17 cellular contexts compared by ENCODE assay signal in genomic region chr6:14252271-14252850, GRCh38.
"Had no signal": no experiment of that assay in that cellular context is flagged by ENCODE, and none has a peak within 500 bp of the region (broad histone marks: within the 10 kb centered on the region; RNA-seq: fewer than 3 reads in every experiment).

No MANE protein-coding gene starts in this region.

- H3K9me3 Mint-ChIP-seq: activated CD8-positive, alpha-beta T cell treated with anti-CD3 and anti-CD28 coated beads for 36 hours; activated T-helper 17 cell treated with anti-CD3 and anti-CD28 coated beads, Interleukin-2, amount 50 U/mL, for 72 hours; naive thymus-derived CD8-positive, alpha-beta T cell; WTC11 had no signal

- H3K36me3 ChIP-seq: gastroesophageal sphincter, heart left ventricle, thyroid gland had no signal

- ATAC-seq: activated CD8-positive, alpha-beta T cell treated with anti-CD3 and anti-CD28 coated beads for 36 hours; activated T-helper 17 cell treated with anti-CD3 and anti-CD28 coated beads, Interleukin-2, amount 50 U/mL, for 72 hours; gastroesophageal sphincter; heart left ventricle; naive thymus-derived CD8-positive, alpha-beta T cell; WTC11 had no signal

- H3K27ac Mint-ChIP-seq: activated CD8-positive, alpha-beta T cell treated with anti-CD3 and anti-CD28 coated beads for 36 hours; activated T-helper 17 cell treated with anti-CD3 and anti-CD28 coated beads, Interleukin-2, amount 50 U/mL, for 72 hours; brain; naive thymus-derived CD8-positive, alpha-beta T cell; progenitor cell of endocrine pancreas; WTC11 had no signal

- H3K4me3 ChIP-seq: gastroesophageal sphincter, heart left ventricle, thyroid gland had no signal

- H3K27me3 ChIP-seq: gastroesophageal sphincter, heart left ventricle, thyroid gland had no signal

- H3K27ac ChIP-seq: gastroesophageal sphincter, heart left ventricle, thyroid gland had no signal

- H3K9me3 ChIP-seq: gastroesophageal sphincter, heart left ventricle, thyroid gland had no signal

- H3K4me1 ChIP-seq: gastroesophageal sphincter, heart left ventricle, thyroid gland had no signal

- H3K36me3 Mint-ChIP-seq: brain; naive thymus-derived CD8-positive, alpha-beta T cell; WTC11 had no signal

- H3K4me1 Mint-ChIP-seq: activated T-helper 17 cell treated with anti-CD3 and anti-CD28 coated beads, Interleukin-2, amount 50 U/mL, for 72 hours; brain had no signal

- H3K4me3 Mint-ChIP-seq: activated CD8-positive, alpha-beta T cell treated with anti-CD3 and anti-CD28 coated beads for 36 hours; activated T-helper 17 cell treated with anti-CD3 and anti-CD28 coated beads, Interleukin-2, amount 50 U/mL, for 72 hours; brain; naive thymus-derived CD8-positive, alpha-beta T cell; WTC11 had no signal

- H3K27me3 Mint-ChIP-seq: activated CD8-positive, alpha-beta T cell treated with anti-CD3 and anti-CD28 coated beads for 36 hours; activated T-helper 17 cell treated with anti-CD3 and anti-CD28 coated beads, Interleukin-2, amount 50 U/mL, for 72 hours; naive thymus-derived CD8-positive, alpha-beta T cell had no signal

- DNase-seq: activated CD4-positive, alpha-beta T cell treated with anti-CD3 and anti-CD28 coated beads for 48 hours; activated CD8-positive, alpha-beta T cell treated with anti-CD3 and anti-CD28 coated beads for 36 hours; activated naive CD4-positive, alpha-beta T cell; activated T-cell treated with anti-CD3 and anti-CD28 coated beads, Interleukin-2, amount 50 U/mL, for 1 hour; anterior cingulate cortex; cortex of kidney; effector CD4-positive, alpha-beta T cell; heart left ventricle; mesendoderm; naive thymus-derived CD8-positive, alpha-beta T cell; stimulated activated naive CD4-positive, alpha-beta T cell treated with Interleukin-2 at 50 U/mL for 16 hours; thyroid gland had no signal
